Comparison of ENCODE assay signal across 22 cellular contexts in the genomic region with DNA sequence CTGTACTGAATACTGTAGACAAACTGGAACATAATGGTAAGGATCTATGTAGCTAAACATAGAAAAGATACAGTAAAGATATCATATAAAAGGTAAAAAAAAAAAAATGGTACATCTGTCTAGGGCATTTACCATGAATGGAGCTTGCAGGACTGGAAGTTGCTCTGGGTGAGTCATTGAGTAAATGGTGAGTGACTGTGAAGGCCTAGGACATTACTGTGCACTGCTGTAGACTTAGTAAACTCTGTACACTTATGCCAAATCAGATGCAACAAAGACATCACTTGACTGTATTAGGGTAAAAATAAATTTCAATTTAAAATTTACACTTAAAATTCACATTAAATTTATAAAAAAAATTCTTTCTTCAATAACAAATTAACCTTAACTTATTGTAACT.
DNase-seq lines count a peak whose midpoint lies in the region; ATAC-seq and TF ChIP-seq lines count a peak whose summit lies in the region.
"Had no signal": no experiment of that assay in that cellular context is flagged by ENCODE, and none has a peak within 500 bp of the region (broad histone marks: within the 10 kb centered on the region; RNA-seq: fewer than 3 reads in every experiment).

No MANE protein-coding gene starts in this region.

- no peaks in the 10 kb centered on the region for H3K4me1 ChIP-seq in PC-3 (ENCODE audit: insufficient read depth, low read length)
- H3K4me1 ChIP-seq in foreskin keratinocyte, result no peaks in the 10 kb centered on the region
- H3K4me1 ChIP-seq: BE2C had no signal

- DNase-seq in AG10803 (ENCODE audit: low read depth) (peak; percentile 7), PC-3 (peak; percentile 61), brain microvascular endothelial cell (peak; percentile 42), foreskin keratinocyte (peak; percentile 20 to 55), EL (no peak), NCI-H526 (lab: John Stamatoyannopoulos, UW) (no peak), erythroblast (lab: John Stamatoyannopoulos, UW) (no peak)
- DNase-seq: BE2C; DMS79 treated with DMSO at 0.1 percent for 48 hours; H9; HFFc6; KBM-7; NCI-H1092 treated with DMSO at 0.1 percent for 48 hours; NCI-H1436 treated with DMSO at 0.1 percent for 48 hours; NCI-H1930; NCI-H774; NK-92 treated with Interleukin-12 subunit alpha and Interleukin-12 subunit beta, amount 100 ng/mL, for 24 hours; Right ventricle myocardium superior had no signal

- POLR2A ChIA-PET in PC-3 (lab: Charles Lee; ENCODE audit: unreplicated experiment), result no interaction called here

- no peak overlapping the region for H3K27ac ChIP-seq in PC-3 (ENCODE audit: low read length)
- H3K27ac ChIP-seq in brain microvascular endothelial cell, result no peak overlapping the region
- H3K27ac ChIP-seq in foreskin keratinocyte, result no peak overlapping the region
- H3K27ac ChIP-seq: SK-N-MC had no signal

- no peaks in the 10 kb centered on the region for H3F3A ChIP-seq in PC-3 (ENCODE audit: low read length, unreplicated experiment)

- no peaks in the 10 kb centered on the region for H3K9me3 ChIP-seq in PC-3 (ENCODE audit: low read length)
- H3K9me3 ChIP-seq: BE2C had no signal

- H3K36me3 ChIP-seq in PC-3 (ENCODE audit: low read depth, low read length) (no peaks in the 10 kb centered on the region), brain microvascular endothelial cell (replicated peaks) (no peaks in the 10 kb centered on the region)
- H3K36me3 ChIP-seq: BE2C had no signal

- no peak overlapping the region for H3K4me2 ChIP-seq in PC-3 (ENCODE audit: low read length)

- BruUV-seq in PC-3 (replicated peaks; lab: Mats Ljungman, UMichigan), result no TSS peak

- H2AFZ ChIP-seq in PC-3 (ENCODE audit: low read length), result no peak overlapping the region

- TF ChIP-seq CTCF in AG10803 (conservative IDR thresholded peaks at IDR 0.05; ENCODE audit: low read length) (no peak), PC-3 (conservative IDR thresholded peaks at IDR 0.05; ENCODE audit: low read depth, low read length) (no peak), brain microvascular endothelial cell (IDR thresholded peaks at IDR 0.05; ENCODE audit: low read depth, low read length, missing control alignments) (no peak), foreskin keratinocyte (conservative IDR thresholded peaks at IDR 0.05) (no peak)

- H3K4me3 ChIP-seq in AG10803 (ENCODE audit: low read length) (no peak overlapping the region), PC-3 (ENCODE audit: low read length) (no peak overlapping the region), brain microvascular endothelial cell (ENCODE audit: low read depth, low read length) (no peak overlapping the region)
- H3K4me3 ChIP-seq: GM12878, SK-N-MC had no signal

- ATAC-seq in PC-3, result no peak
- ATAC-seq in foreskin keratinocyte, result peak; percentile 66
- no peak for ATAC-seq in HG02981 (IDR thresholded peaks at IDR 0.05; ENCODE audit: unreplicated experiment)
- ATAC-seq: GM12878, Panc1 had no signal

- no peak for TF ChIP-seq POLR2A in erythroblast (IDR thresholded peaks at IDR 0.05; ENCODE audit: low read length)

- H4K20me1 ChIP-seq in PC-3 (ENCODE audit: low read length), result no peaks in the 10 kb centered on the region

- intact Hi-C loops in PC-3 (cut with micrococcal nuclease), result no loop called here

- CTCF ChIA-PET in PC-3 (lab: Charles Lee), result no interaction called here

- H3K9ac ChIP-seq in PC-3 (ENCODE audit: low read length), result no peak overlapping the region

- in situ Hi-C loops in brain microvascular endothelial cell (cut with HindIII; ENCODE audit: low pct_ligation_motif_present, low sequenced_read_pairs), result no loop called here

- H3K79me2 ChIP-seq in PC-3 (ENCODE audit: low read length), result no peaks in the 10 kb centered on the region

- H3K27me3 ChIP-seq in PC-3 (ENCODE audit: low read length) (peaks cover 14% of the 10 kb centered on the region), brain microvascular endothelial cell (replicated peaks) (no peaks in the 10 kb centered on the region), foreskin keratinocyte (no peaks in the 10 kb centered on the region)
- H3K27me3 ChIP-seq: BE2C had no signal

- H3K9me2 ChIP-seq in PC-3 (replicated peaks; ENCODE audit: low read length), result 0 out of 2 replicates have a peak, but pooled peaks cover 5% of the 10 kb centered on the region

Comparison
In these comparisons a context has a peak if more than half of its experiments do, and no peak if none do; other contexts are left out.
1. DNase-seq: peak in AG10803 (single experiment), PC-3 (single experiment), brain microvascular endothelial cell (single experiment) and foreskin keratinocyte (2 of 2); none in EL (single experiment), NCI-H526 (0 of 2) and erythroblast (0 of 2).